In genomic region chr19:18100710-18101109, GRCh38 we compare ENCODE assay signal across 1 cellular context.
TF ChIP-seq lines count a peak whose summit lies in the region.

No MANE protein-coding gene starts in this region.

TF ChIP-seq in HepG2, 621 proteins besides CTCF, POLR2A, EP300 and RAD21 (continued from another document and continues in another):
- TF ChIP-seq ZNF280B (CRISPR knock-in tag; IDR thresholded peaks at IDR 0.05; ENCODE audit: borderline replicate concordance) (no peak), GABPB1 (CRISPR knock-in tag; IDR thresholded peaks at IDR 0.05) (peak; percentile 35; the same call in 1 of the 2 replicates), ZNF652 (CRISPR knock-in tag; IDR thresholded peaks at IDR 0.05; ENCODE audit: borderline replicate concordance, low read depth) (no peak), ZNF703 (CRISPR knock-in tag; IDR thresholded peaks at IDR 0.05; ENCODE audit: borderline replicate concordance) (no peak), NFKB2 (CRISPR knock-in tag; IDR thresholded peaks at IDR 0.05; ENCODE audit: borderline replicate concordance) (0 out of 2 replicates have a peak, but pooled peaks have one; percentile 40), ZNF33A (CRISPR knock-in tag; IDR thresholded peaks at IDR 0.05; ENCODE audit: borderline replicate concordance) (no peak), ZNF724P (CRISPR knock-in tag; IDR thresholded peaks at IDR 0.05; ENCODE audit: borderline replicate concordance) (no peak), ETV6 (CRISPR knock-in tag; conservative IDR thresholded peaks at IDR 0.05) (no peak), ZNF639 (CRISPR knock-in tag; conservative IDR thresholded peaks at IDR 0.05) (no peak), BATF2 (CRISPR knock-in tag; IDR thresholded peaks at IDR 0.05) (no peak), PLSCR1 (CRISPR knock-in tag; IDR thresholded peaks at IDR 0.05; ENCODE audit: borderline replicate concordance) (no peak), E2F2 (CRISPR knock-in tag; IDR thresholded peaks at IDR 0.05; ENCODE audit: borderline replicate concordance) (no peak), ZNF691 (CRISPR knock-in tag; IDR thresholded peaks at IDR 0.05; ENCODE audit: borderline replicate concordance, low read depth) (no peak), ZHX1 (CRISPR knock-in tag; IDR thresholded peaks at IDR 0.05; ENCODE audit: low read depth) (no peak), TCF12 (IDR thresholded peaks at IDR 0.05) (no peak), TCF12 (CRISPR knock-in tag; IDR thresholded peaks at IDR 0.05) (no peak), RARA (CRISPR knock-in tag; IDR thresholded peaks at IDR 0.05) (no peak), ZNF609 (CRISPR knock-in tag; IDR thresholded peaks at IDR 0.05; ENCODE audit: borderline replicate concordance) (no peak), ISX (CRISPR knock-in tag; conservative IDR thresholded peaks at IDR 0.05) (no peak), ZMAT5 (CRISPR knock-in tag; IDR thresholded peaks at IDR 0.05; ENCODE audit: borderline replicate concordance, low read depth) (no peak), HBP1 (CRISPR knock-in tag; IDR thresholded peaks at IDR 0.05; ENCODE audit: low read depth) (no peak), ZNF660 (CRISPR knock-in tag; IDR thresholded peaks at IDR 0.05; ENCODE audit: borderline replicate concordance, low read depth) (no peak), CREM (IDR thresholded peaks at IDR 0.05) (no peak), CREM (CRISPR knock-in tag; IDR thresholded peaks at IDR 0.05) (no peak), HOXA3 (CRISPR knock-in tag; IDR thresholded peaks at IDR 0.05) (0 out of 2 replicates have a peak, but pooled peaks have one; percentile 35), ZNF597 (CRISPR knock-in tag; IDR thresholded peaks at IDR 0.05) (no peak), ZBTB20 (CRISPR knock-in tag; IDR thresholded peaks at IDR 0.05; ENCODE audit: borderline replicate concordance, low read depth) (0 out of 2 replicates have a peak, but pooled peaks have one; percentile 25), ZNF563 (CRISPR knock-in tag; IDR thresholded peaks at IDR 0.05) (no peak), ZNF496 (CRISPR knock-in tag; IDR thresholded peaks at IDR 0.05; ENCODE audit: insufficient replicate concordance) (no peak), IKZF1 (IDR thresholded peaks at IDR 0.05) (no peak), KAT8 (CRISPR knock-in tag; IDR thresholded peaks at IDR 0.05) (peak; percentile 60), XRCC5 (optimal IDR thresholded peaks at IDR 0.05; ENCODE audit: low read length) (peak; percentile 44), ZFP36L2 (CRISPR knock-in tag; IDR thresholded peaks at IDR 0.05) (no peak), ZBTB7B (CRISPR knock-in tag; IDR thresholded peaks at IDR 0.05) (no peak), SNAI1 (CRISPR knock-in tag; IDR thresholded peaks at IDR 0.05; ENCODE audit: borderline replicate concordance) (no peak), ZMAT3 (CRISPR knock-in tag; conservative IDR thresholded peaks at IDR 0.05) (no peak), MED1 (CRISPR knock-in tag; IDR thresholded peaks at IDR 0.05) (no peak; the same call in 1 of the 2 replicates), MAF1 (CRISPR knock-in tag; IDR thresholded peaks at IDR 0.05; ENCODE audit: borderline replicate concordance) (no peak), SATB2 (CRISPR knock-in tag; IDR thresholded peaks at IDR 0.05) (no peak), HNF4A (CRISPR knock-in tag; IDR thresholded peaks at IDR 0.05) (no peak), FOSL1 (CRISPR knock-in tag; IDR thresholded peaks at IDR 0.05; ENCODE audit: borderline replicate concordance) (no peak), MXD1 (CRISPR knock-in tag; IDR thresholded peaks at IDR 0.05) (no peak), ZNF678 (CRISPR knock-in tag; IDR thresholded peaks at IDR 0.05) (no peak), AKAP8 (CRISPR knock-in tag; IDR thresholded peaks at IDR 0.05) (no peak), ISL2 (CRISPR knock-in tag; IDR thresholded peaks at IDR 0.05) (no peak), SMC3 (IDR thresholded peaks at IDR 0.05; ENCODE audit: low read length) (no peak), TEAD3 (CRISPR knock-in tag; optimal IDR thresholded peaks at IDR 0.05; ENCODE audit: borderline replicate concordance) (peak; percentile 44), SSRP1 (CRISPR knock-in tag; IDR thresholded peaks at IDR 0.05) (no peak), ZNF891 (CRISPR knock-in tag; IDR thresholded peaks at IDR 0.05) (no peak), HNRNPUL1 (IDR thresholded peaks at IDR 0.05; ENCODE audit: low read depth, low read length) (no peak)
